ENCODE assay signal across 15 cellular contexts in the genomic region with DNA sequence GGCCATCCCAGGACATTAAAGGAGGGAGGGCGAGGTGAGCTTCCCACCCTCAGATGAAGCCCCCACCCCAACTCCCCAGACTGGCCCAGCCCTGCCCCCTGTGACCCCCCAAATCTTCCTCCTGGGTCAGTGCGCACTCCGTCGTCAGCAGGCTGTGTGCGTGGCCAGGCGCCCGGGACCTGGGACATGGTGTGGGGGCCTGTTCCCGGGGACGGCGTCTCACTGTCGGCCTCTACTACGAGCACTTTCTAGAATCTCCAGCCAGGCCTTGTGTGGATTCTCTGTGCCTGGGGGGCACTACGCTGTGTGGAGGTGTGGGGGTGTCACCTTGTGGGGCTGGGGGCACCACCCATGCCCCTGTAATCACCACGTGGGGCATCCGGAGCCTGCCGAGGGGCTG. TPM values are rescaled to one million over a fixed set of nuclear protein-coding genes. Genes with fewer than 3 reads are reported as not detected.
DNase-seq lines count a peak whose midpoint lies in the region; ATAC-seq, FAIRE-seq and TF ChIP-seq lines count a peak whose summit lies in the region.
"Had no signal": no experiment of that assay in that cellular context is flagged by ENCODE, and none has a peak within 500 bp of the region (broad histone marks: within the 10 kb centered on the region; RNA-seq: fewer than 3 reads in every experiment).

No MANE protein-coding gene starts in this region.

- H3K9ac ChIP-seq in H9 (ENCODE audit: extremely low read depth, insufficient read length, low read length) (no peak overlapping the region), H1 (replicated peaks in 1 of 4; ENCODE audit: extremely low read depth in 1 of 4, low read depth in 3 of 4, low read length in 3 of 4) (no peak overlapping the region), mesendoderm (ENCODE audit: low read length) (peak overlapping the region; percentile 13)

- H3K27ac Mint-ChIP-seq in H9, result peak overlapping the region in 2 of 3 experiments; percentile 70 to 77; a peak in 3 of 7 replicates

- H2BK20ac ChIP-seq in H9 (ENCODE audit: low read depth, low read length, poor library complexity, severe bottlenecking) (no peak overlapping the region), H1 (ENCODE audit: low read length) (peak overlapping the region; percentile 97)

- CTCF ChIA-PET in H1 (lab: Charles Lee; ENCODE audit: partially characterized antibody), result interaction anchor here (0.9 to 3.2 kb wide), 7 partner anchors 15 to 48 kb away, joined by 3 to 28 read pairs (median 6); no protein-coding TSS in a partner anchor

- no peak overlapping the region for H3K27ac ChIP-seq in H9 (ENCODE audit: insufficient read length, low read depth, low read length)
- peak overlapping the region; percentile 82; the same call in 1 of the 2 replicates for H3K27ac ChIP-seq in H1 (ENCODE audit: low read depth, low read length)
- peak overlapping the region; percentile 14 for H3K27ac ChIP-seq in mesendoderm (ENCODE audit: low read depth, low read length)
- H3K27ac ChIP-seq in suprapubic skin, result peak overlapping the region; percentile 89

- no peak for TF ChIP-seq POLR2A in H1 (IDR thresholded peaks at IDR 0.05; ENCODE audit: control extremely low read depth in 1 of 2, low read depth in 2 of 2, low read length in 2 of 2)
- no peak for TF ChIP-seq POLR2A in suprapubic skin (IDR thresholded peaks at IDR 0.05)
- no peak for TF ChIP-seq POLR2A in GM18505 (IDR thresholded peaks at IDR 0.05; ENCODE audit: borderline replicate concordance, extremely low read depth, insufficient read depth, insufficient read length)

- peak overlapping the region; percentile 69 for H2BK12ac ChIP-seq in H9 (ENCODE audit: insufficient read length, low read depth, low read length)
- H2BK12ac ChIP-seq in H1 (ENCODE audit: low read depth, low read length), result peak overlapping the region; percentile 98; the same call in 1 of the 2 replicates

- H3K79me2 ChIP-seq in H9 (ENCODE audit: insufficient read depth, low read length) (no peaks in the 10 kb centered on the region; the same call in 1 of the 2 replicates), H1 (ENCODE audit: control insufficient read depth in 1 of 2, insufficient read depth in 2 of 2, low read length in 2 of 2) (no peaks in the 10 kb centered on the region), mesendoderm (ENCODE audit: control insufficient read depth, insufficient read depth, low read length) (peaks cover 7% of the 10 kb centered on the region)

- FAIRE-seq in H1 (lab: Jason Lieb, UNC), result no peak

- H2BK120ac ChIP-seq in H9 (ENCODE audit: low read depth, low read length, poor library complexity, severe bottlenecking) (no peak overlapping the region), H1 (replicated peaks; ENCODE audit: low read depth, low read length) (no peak overlapping the region), mesendoderm (ENCODE audit: low read depth, low read length) (peak overlapping the region; percentile 40)

- H3K4ac ChIP-seq in H9 (ENCODE audit: low read depth, low read length), result peak overlapping the region; percentile 80; the same call in 1 of the 2 replicates
- peak overlapping the region; percentile 88 for H3K4ac ChIP-seq in H1 (replicated peaks; ENCODE audit: insufficient read length, low read depth, low read length)
- H3K4ac ChIP-seq in mesendoderm (ENCODE audit: low read depth, low read length), result peak overlapping the region; percentile 57

- TF ChIP-seq RAD21 in H1 (IDR thresholded peaks at IDR 0.05 in 1 of 2, conservative IDR thresholded peaks at IDR 0.05 in 1 of 2; ENCODE audit: low read depth in 2 of 2, low read length in 2 of 2), result no peak

- H3K18ac ChIP-seq in H9 (ENCODE audit: insufficient read length, low read depth, low read length) (peak overlapping the region; percentile 46), H1 (ENCODE audit: extremely low read depth, low read length) (peak overlapping the region; percentile 97; the same call in 1 of the 2 replicates), mesendoderm (ENCODE audit: low read length) (no peak overlapping the region)

- no peaks in the 10 kb centered on the region for H3K27me3 Mint-ChIP-seq in H9 (ENCODE audit: low read depth)

- H3K36me3 ChIP-seq in H1 (ENCODE audit: control insufficient read depth in 2 of 4, insufficient read depth in 4 of 4, low read length in 3 of 4) (peaks cover 0 to 8% (median 2%) of the 10 kb centered on the region in 4 experiments; a peak in 3 of 8 replicates), mesendoderm (ENCODE audit: control insufficient read depth, insufficient read depth, low read length) (no peaks in the 10 kb centered on the region), suprapubic skin (peaks cover 23% of the 10 kb centered on the region)

- H3K23ac ChIP-seq in H9 (ENCODE audit: insufficient read length, low read depth, low read length) (no peak overlapping the region), H1 (ENCODE audit: insufficient read length) (no peak overlapping the region), mesendoderm (ENCODE audit: low read length) (no peak overlapping the region)

- H3K9me3 Mint-ChIP-seq in H9, result no peaks in the 10 kb centered on the region

- H3K4me2 ChIP-seq in H9 (ENCODE audit: insufficient read depth, insufficient read length, low read length), result no peak overlapping the region
- H3K4me2 ChIP-seq in H1 (ENCODE audit: insufficient read depth in 1 of 2, low read depth in 2 of 2, low read length in 2 of 2), result no peak overlapping the region
- H3K4me2 ChIP-seq in mesendoderm (ENCODE audit: low read length), result no peak overlapping the region

- H3K4me1 Mint-ChIP-seq in H9, result peaks cover 23 to 32% of the 10 kb centered on the region in 2 experiments

- peaks cover 8% of the 10 kb centered on the region; the same call in 1 of the 2 replicates for H3K4me1 ChIP-seq in H9 (ENCODE audit: insufficient read depth, low read length)
- H3K4me1 ChIP-seq in H1 (replicated peaks in 1 of 4; ENCODE audit: control insufficient read depth in 3 of 4, insufficient read depth in 4 of 4, low read length in 3 of 4), result peaks cover 3 to 45% (median 34%) of the 10 kb centered on the region in 4 experiments
- peaks cover 10% of the 10 kb centered on the region for H3K4me1 ChIP-seq in mesendoderm (ENCODE audit: control insufficient read depth, low read depth, low read length)
- peaks cover 72% of the 10 kb centered on the region for H3K4me1 ChIP-seq in suprapubic skin

- TF ChIP-seq EP300 in H1 (IDR thresholded peaks at IDR 0.05; ENCODE audit: borderline replicate concordance in 1 of 2, low read depth in 2 of 2, low read length in 2 of 2) (no peak), suprapubic skin (IDR thresholded peaks at IDR 0.05) (no peak)

- H2BK15ac ChIP-seq in H9 (ENCODE audit: low read depth, low read length), result no peak overlapping the region
- no peak overlapping the region for H2BK15ac ChIP-seq in H1 (ENCODE audit: low read length)
- H2BK15ac ChIP-seq in mesendoderm (replicated peaks; ENCODE audit: low read depth), result no peak overlapping the region

- no peak for ATAC-seq in GM18505 (IDR thresholded peaks at IDR 0.05; ENCODE audit: unreplicated experiment)

- H3K23me2 ChIP-seq in H9 (ENCODE audit: insufficient read length, low read depth, low read length, poor library complexity, severe bottlenecking) (no peaks in the 10 kb centered on the region), H1 (ENCODE audit: low read depth, low read length) (no peaks in the 10 kb centered on the region)

- H2AK5ac ChIP-seq in H9 (ENCODE audit: insufficient read length, low read length) (no peak overlapping the region), H1 (ENCODE audit: low read depth, low read length) (peak overlapping the region; percentile 100; the same call in 1 of the 2 replicates), mesendoderm (ENCODE audit: low read length) (peak overlapping the region; percentile 4)

- no peak overlapping the region for H4K8ac ChIP-seq in H9 (replicated peaks; ENCODE audit: insufficient read length, low read depth, low read length)
- peak overlapping the region; percentile 28; the same call in 1 of the 2 replicates for H4K8ac ChIP-seq in H1 (ENCODE audit: extremely low read depth, insufficient read depth, low read length)
- no peak overlapping the region for H4K8ac ChIP-seq in mesendoderm (ENCODE audit: low read depth, low read length)

- H3K27me3 ChIP-seq in H9 (ENCODE audit: insufficient read depth, low read length) (no peaks in the 10 kb centered on the region), H1 (replicated peaks in 1 of 4; ENCODE audit: control insufficient read depth in 3 of 4, extremely low read depth in 1 of 4, insufficient read depth in 3 of 4, low read length in 3 of 4) (no peaks in the 10 kb centered on the region), mesendoderm (ENCODE audit: insufficient read depth, low read length, poor library complexity) (no peaks in the 10 kb centered on the region), suprapubic skin (no peaks in the 10 kb centered on the region)
- H3K27me3 ChIP-seq: BE2C had no signal

- TF ChIP-seq CTCF in H9 (conservative IDR thresholded peaks at IDR 0.05), result no peak
- TF ChIP-seq CTCF in H1 (IDR thresholded peaks at IDR 0.05; ENCODE audit: control extremely low read depth in 1 of 3, insufficient read depth in 1 of 3, low read depth in 1 of 3, low read length in 3 of 3), result no peak
- no peak for TF ChIP-seq CTCF in suprapubic skin (IDR thresholded peaks at IDR 0.05)

- H3K14ac ChIP-seq in H9 (ENCODE audit: insufficient read depth, low read length), result peak overlapping the region; percentile 80; the same call in 1 of the 2 replicates
- no peak overlapping the region for H3K14ac ChIP-seq in H1 (ENCODE audit: insufficient read length)

- H3T11ph ChIP-seq in H9 (ENCODE audit: low read length), result no peak overlapping the region

- H2AFZ ChIP-seq in H9 (ENCODE audit: low read length) (no peak overlapping the region), H1 (ENCODE audit: low read length) (no peak overlapping the region)

- no peaks in the 10 kb centered on the region for H3K9me3 ChIP-seq in H9 (ENCODE audit: control insufficient read depth, low read depth, low read length)
- H3K9me3 ChIP-seq in H1 (ENCODE audit: insufficient read depth in 2 of 2, low read depth in 1 of 2, low read length in 1 of 2), result no peaks in the 10 kb centered on the region
- H3K9me3 ChIP-seq in suprapubic skin, result no peaks in the 10 kb centered on the region
- H3K9me3 ChIP-seq: BE2C had no signal

- peaks cover 4% of the 10 kb centered on the region for H4K20me1 ChIP-seq in H9 (ENCODE audit: control insufficient read depth, insufficient read depth, insufficient read length)
- H4K20me1 ChIP-seq in H1 (replicated peaks in 1 of 2; ENCODE audit: control insufficient read depth in 1 of 2, insufficient read depth in 2 of 2, low read length in 2 of 2), result peaks cover 0 to 3% of the 10 kb centered on the region in 2 experiments

- WGBS in H9 (ENCODE audit: extremely low coverage, insufficient read length, low lambda C conversion rate), result no CpG with 5 or more reads among the region's 16 CpGs
- 89% methylated on average over 16 of the region's 16 CpGs; no CpG with 5 or more reads in 1 of the 2 experiments for WGBS in H1 (ENCODE audit: extremely low coverage in 1 of 2, insufficient coverage in 1 of 2, insufficient read length in 1 of 2, insufficient replicate concordance in 2 of 2, low coverage in 1 of 2, low lambda C conversion rate in 2 of 2, missing lambda C conversion rate in 1 of 2), 2 experiments
- WGBS in mesendoderm (ENCODE audit: extremely low coverage, insufficient coverage, low lambda C conversion rate), result no CpG with 5 or more reads among the region's 16 CpGs
- WGBS in suprapubic skin, result 88% methylated on average over 13 of the region's 16 CpGs

- no peak overlapping the region for H3K4me3 Mint-ChIP-seq in H9

- peaks cover 3 to 15% (median 8%) of the 10 kb centered on the region in 3 experiments for H3K36me3 Mint-ChIP-seq in H9 (ENCODE audit: insufficient read depth in 1 of 3, low read depth in 3 of 3)

- POLR2A ChIA-PET in H1 (lab: Charles Lee; ENCODE audit: partially characterized antibody), result interaction anchor here (1.3 to 5.6 kb wide), 4 partner anchors 9 to 39 kb away, joined by 3 to 71 read pairs (median 14); a partner anchor contains a TSS

- H3K79me1 ChIP-seq in H9 (ENCODE audit: insufficient read depth, low read depth, low read length, poor library complexity, severe bottlenecking) (no peaks in the 10 kb centered on the region), H1 (ENCODE audit: low read depth, low read length) (peaks cover 2% of the 10 kb centered on the region; the same call in 1 of the 2 replicates), mesendoderm (ENCODE audit: low read length) (peaks cover 8% of the 10 kb centered on the region)

- H3K56ac ChIP-seq in H9 (ENCODE audit: insufficient read length, low read depth, low read length) (no peak overlapping the region), H1 (replicated peaks; ENCODE audit: insufficient read length, low read depth, low read length) (no peak overlapping the region), mesendoderm (ENCODE audit: low read length) (peak overlapping the region; percentile 74)

- no peak overlapping the region for H4K5ac ChIP-seq in H9 (ENCODE audit: insufficient read length, low read depth, low read length)
- H4K5ac ChIP-seq in H1 (ENCODE audit: insufficient read length, low read depth, low read length), result peak overlapping the region; percentile 37
- H4K5ac ChIP-seq in mesendoderm (ENCODE audit: low read length), result no peak overlapping the region

- DNase-seq in H9 (no peak), H1 (ENCODE audit: low read depth in 1 of 2, low spot score in 2 of 2) (no peak), mesendoderm (no peak), suprapubic skin (ENCODE audit: low spot score in 2 of 2) (no peak), NCI-H2227 (lab: John Stamatoyannopoulos, UW; ENCODE audit: unreplicated experiment) (no peak), superior temporal gyrus (ENCODE audit: extremely low spot score) (no peak)
- no peak for DNase-seq in stimulated activated CD4-positive, alpha-beta T cell treated with anti-CD3 and anti-CD28 coated beads, Interleukin-1b, Interleukin-23, amount 100 ng/mL, for 48 hours
- DNase-seq: activated gamma-delta T cell treated with Interleukin-2 at 50 U/mL for 16 hours; BE2C; islet precursor cell; MV-4-11; NK-92 treated with Interleukin-12 subunit alpha and Interleukin-12 subunit beta, amount 100 ng/mL, for 24 hours; substantia nigra had no signal

- H2BK5ac ChIP-seq in H9 (ENCODE audit: insufficient read length, low read length), result no peak overlapping the region
- peak overlapping the region; percentile 97 for H2BK5ac ChIP-seq in H1 (ENCODE audit: low read depth, low read length)
- peak overlapping the region; percentile 10 for H2BK5ac ChIP-seq in mesendoderm (ENCODE audit: low read length)

- H3K4me3 ChIP-seq in H1 (ENCODE audit: extremely low read depth in 1 of 4, insufficient read depth in 2 of 4, low read depth in 3 of 4, low read length in 4 of 4) (no peak overlapping the region), mesendoderm (ENCODE audit: low read length) (no peak overlapping the region), suprapubic skin (no peak overlapping the region)
- H3K4me3 ChIP-seq: skin epidermis had no signal

- H4K91ac ChIP-seq in H9 (ENCODE audit: insufficient read length, low read depth, low read length) (peak overlapping the region; percentile 97), H1 (replicated peaks; ENCODE audit: insufficient read length, low read length) (peak overlapping the region; percentile 80)

RNA-seq across cellular contexts. Expression of a gene that starts 9.8 kb away (rescaled TPM):
- total RNA-seq in H9 (2021), result 9.5 and 10.0 TPM in 2 replicates
- 10.8 and 11.0 TPM in 2 replicates for total RNA-seq in H1 (2021; fragmentation: NEBNext Ultra II Directional; extraction: Animal tissue kit (Norgen Biotek cat#: 25700))
- 5.3 and 9.4 TPM in 2 replicates for polyA plus RNA-seq in H1 (2011; rRNA removed)
- 7.2 TPM for polyA plus RNA-seq in H1 (2011; cell fraction: cytosol; rRNA removed)
- polyA plus RNA-seq in H1 (2011; cell fraction: nucleus; rRNA removed), result 17.0 TPM
- 4.8 to 8.4 TPM (median 8.0 TPM) in 4 replicates for polyA plus RNA-seq in H1 (2012, experiment 1 of 2)
- polyA plus RNA-seq in H1 (2012, experiment 2 of 2), result 6.0 TPM
- polyA plus RNA-seq in H1 (2013, experiment 1 of 2), result 6.0 TPM
- polyA plus RNA-seq in H1 (2013, experiment 2 of 2), result 5.5 TPM
- 1.2 and 1.4 TPM in 2 replicates for polyA minus RNA-seq in H1 (2011; rRNA and poly(A)+ RNA removed)
- polyA minus RNA-seq in H1 (2011; cell fraction: cytosol; rRNA and poly(A)+ RNA removed), result 5.2 TPM
- polyA minus RNA-seq in H1 (2011; cell fraction: nucleus; rRNA and poly(A)+ RNA removed), result 7.0 TPM
- polyA plus RNA-seq in mesendoderm (2013, experiment 1 of 2), result 4.0 TPM
- polyA plus RNA-seq in mesendoderm (2013, experiment 2 of 2), result 3.9 TPM
- total RNA-seq in suprapubic skin, result 10 to 100 TPM; 15.2 to 19.4 (median 18.3) TPM
